1 cellular context compared by ENCODE assay signal in the genomic region with DNA sequence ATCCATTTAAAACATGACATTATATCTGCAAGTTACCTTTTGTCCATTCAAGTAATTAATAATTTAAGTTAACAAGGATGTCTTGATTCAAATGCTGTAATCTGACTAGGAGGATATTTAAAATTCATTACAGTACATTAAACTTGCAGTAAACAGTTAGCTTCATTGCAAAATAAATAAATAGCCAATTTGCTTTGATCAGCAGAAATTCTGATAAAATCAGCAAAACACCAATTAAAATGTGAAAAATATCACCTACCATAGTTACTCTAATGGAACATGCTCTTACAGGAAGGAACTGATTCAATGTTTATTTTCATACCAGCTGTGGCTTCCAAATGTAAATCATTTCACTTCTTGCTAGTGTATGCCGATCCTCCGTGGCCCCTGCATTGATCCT.
TF ChIP-seq lines count a peak whose summit lies in the region.

No MANE protein-coding gene starts in this region.

TF ChIP-seq in SK-N-SH, 30 proteins besides CTCF, POLR2A, EP300 and RAD21 (continued from another document):
- TF ChIP-seq, protein P1, sequence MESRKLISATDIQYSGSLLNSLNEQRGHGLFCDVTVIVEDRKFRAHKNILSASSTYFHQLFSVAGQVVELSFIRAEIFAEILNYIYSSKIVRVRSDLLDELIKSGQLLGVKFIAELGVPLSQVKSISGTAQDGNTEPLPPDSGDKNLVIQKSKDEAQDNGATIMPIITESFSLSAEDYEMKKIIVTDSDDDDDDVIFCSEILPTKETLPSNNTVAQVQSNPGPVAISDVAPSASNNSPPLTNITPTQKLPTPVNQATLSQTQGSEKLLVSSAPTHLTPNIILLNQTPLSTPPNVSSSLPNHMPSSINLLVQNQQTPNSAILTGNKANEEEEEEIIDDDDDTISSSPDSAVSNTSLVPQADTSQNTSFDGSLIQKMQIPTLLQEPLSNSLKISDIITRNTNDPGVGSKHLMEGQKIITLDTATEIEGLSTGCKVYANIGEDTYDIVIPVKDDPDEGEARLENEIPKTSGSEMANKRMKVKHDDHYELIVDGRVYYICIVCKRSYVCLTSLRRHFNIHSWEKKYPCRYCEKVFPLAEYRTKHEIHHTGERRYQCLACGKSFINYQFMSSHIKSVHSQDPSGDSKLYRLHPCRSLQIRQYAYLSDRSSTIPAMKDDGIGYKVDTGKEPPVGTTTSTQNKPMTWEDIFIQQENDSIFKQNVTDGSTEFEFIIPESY (IDR thresholded peaks at IDR 0.05; ENCODE audit: borderline replicate concordance, low read depth): no peak
- no peak for TF ChIP-seq FOSL2 (IDR thresholded peaks at IDR 0.05; ENCODE audit: borderline replicate concordance, low read depth)
- TF ChIP-seq SMC3 (IDR thresholded peaks at IDR 0.05; ENCODE audit: low read depth, low read length): no peak
- TF ChIP-seq, protein P2, sequence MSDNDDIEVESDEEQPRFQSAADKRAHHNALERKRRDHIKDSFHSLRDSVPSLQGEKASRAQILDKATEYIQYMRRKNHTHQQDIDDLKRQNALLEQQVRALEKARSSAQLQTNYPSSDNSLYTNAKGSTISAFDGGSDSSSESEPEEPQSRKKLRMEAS (IDR thresholded peaks at IDR 0.05; ENCODE audit: low read depth): no peak
- no peak for TF ChIP-seq TCF12 (IDR thresholded peaks at IDR 0.05)
- TF ChIP-seq, protein P3, sequence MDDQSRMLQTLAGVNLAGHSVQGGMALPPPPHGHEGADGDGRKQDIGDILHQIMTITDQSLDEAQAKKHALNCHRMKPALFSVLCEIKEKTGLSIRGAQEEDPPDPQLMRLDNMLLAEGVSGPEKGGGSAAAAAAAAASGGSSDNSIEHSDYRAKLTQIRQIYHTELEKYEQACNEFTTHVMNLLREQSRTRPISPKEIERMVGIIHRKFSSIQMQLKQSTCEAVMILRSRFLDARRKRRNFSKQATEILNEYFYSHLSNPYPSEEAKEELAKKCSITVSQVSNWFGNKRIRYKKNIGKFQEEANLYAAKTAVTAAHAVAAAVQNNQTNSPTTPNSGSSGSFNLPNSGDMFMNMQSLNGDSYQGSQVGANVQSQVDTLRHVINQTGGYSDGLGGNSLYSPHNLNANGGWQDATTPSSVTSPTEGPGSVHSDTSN (IDR thresholded peaks at IDR 0.05): no peak
- no peak for TF ChIP-seq ELF1 (IDR thresholded peaks at IDR 0.05)
- TF ChIP-seq POLR2AphosphoS5 (IDR thresholded peaks at IDR 0.05; ENCODE audit: low read depth, low read length): no peak
- TF ChIP-seq USF2 (IDR thresholded peaks at IDR 0.05; ENCODE audit: borderline replicate concordance, low read depth, low read length): no peak
